In the genomic region with DNA sequence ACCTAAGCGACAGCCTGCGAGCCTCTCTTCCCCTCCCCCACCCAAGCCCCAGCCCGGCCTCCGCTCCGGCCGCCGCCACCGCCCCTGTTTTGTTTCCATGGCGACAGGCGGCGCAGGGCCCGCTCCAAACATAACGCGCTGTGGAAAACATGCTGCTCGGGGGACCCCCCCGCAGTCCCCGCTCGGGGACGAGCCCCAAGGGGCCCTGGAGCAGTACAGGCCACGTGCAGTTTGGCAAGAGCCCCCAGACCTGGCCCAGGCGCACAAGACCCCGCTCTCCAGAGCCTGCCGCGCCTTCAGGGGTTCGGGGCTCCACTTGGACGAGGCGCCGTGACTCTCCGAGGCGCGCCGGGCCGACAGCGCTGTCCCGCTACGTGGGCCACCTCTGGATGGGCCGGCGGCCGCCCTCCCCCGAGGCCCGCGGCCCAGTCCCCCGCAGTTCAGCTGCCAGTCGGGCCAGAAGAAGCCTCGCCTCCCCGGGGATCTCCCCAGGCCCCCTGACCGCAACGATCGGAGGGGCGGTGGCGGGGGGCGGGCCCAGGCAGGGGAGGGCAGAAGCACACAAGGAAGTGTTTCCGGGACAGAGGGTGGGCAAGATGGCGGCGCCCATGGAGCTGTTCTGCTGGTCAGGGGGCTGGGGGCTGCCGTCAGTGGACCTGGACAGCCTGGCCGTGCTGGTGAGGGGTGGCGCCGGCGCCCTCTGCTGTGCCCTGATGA, we compare ENCODE assay signal across 8 cellular contexts. TPM values are rescaled to one million over a fixed set of nuclear protein-coding genes. Genes with fewer than 3 reads are reported as not detected.
DNase-seq lines count a peak whose midpoint lies in the region; ATAC-seq, FAIRE-seq and TF ChIP-seq lines count a peak whose summit lies in the region.

A gene with protein sequence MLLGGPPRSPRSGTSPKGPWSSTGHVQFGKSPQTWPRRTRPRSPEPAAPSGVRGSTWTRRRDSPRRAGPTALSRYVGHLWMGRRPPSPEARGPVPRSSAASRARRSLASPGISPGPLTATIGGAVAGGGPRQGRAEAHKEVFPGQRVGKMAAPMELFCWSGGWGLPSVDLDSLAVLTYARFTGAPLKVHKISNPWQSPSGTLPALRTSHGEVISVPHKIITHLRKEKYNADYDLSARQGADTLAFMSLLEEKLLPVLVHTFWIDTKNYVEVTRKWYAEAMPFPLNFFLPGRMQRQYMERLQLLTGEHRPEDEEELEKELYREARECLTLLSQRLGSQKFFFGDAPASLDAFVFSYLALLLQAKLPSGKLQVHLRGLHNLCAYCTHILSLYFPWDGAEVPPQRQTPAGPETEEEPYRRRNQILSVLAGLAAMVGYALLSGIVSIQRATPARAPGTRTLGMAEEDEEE (plus strand): TSS at position 40 of the 717 bp plus-strand sequence. CDS start 110 bp downstream, at position 150.

- TF ChIP-seq CTCF in Calu3 (IDR thresholded peaks at IDR 0.05; ENCODE audit: unreplicated experiment) = no peak

- peak; percentile 87 for DNase-seq in Calu3
- peak; percentile 70 for DNase-seq in RCC 7860 (ENCODE audit: low spot score)
- DNase-seq in activated T-helper 1 cell treated with Interleukin-2 at 50 U/mL for 16 hours (ENCODE audit: low read depth) = peak; percentile 80
- DNase-seq in fibroblast of gingiva (ENCODE audit: low read depth) = peak; percentile 93
- DNase-seq in naive thymus-derived CD4-positive, alpha-beta T cell = peak; percentile 83 to 91 (median 88)
- DNase-seq in stimulated activated naive B cell treated with anti-CD40 and anti-IgM and Interleukin-4, amounts not matched to agents 10 μg/mL and 1 μg/mL and 100 μg/mL, for 72 hours = peak; percentile 83

- peak within 1 kb of the TSS; percentile 92 for H3K27ac Mint-ChIP-seq in Calu3 (ENCODE audit: unreplicated experiment)
- peak within 1 kb of the TSS; percentile 92 to 99 (median 96) for H3K27ac Mint-ChIP-seq in naive thymus-derived CD4-positive, alpha-beta T cell
- peak within 1 kb of the TSS; percentile 97 for H3K27ac Mint-ChIP-seq in stimulated activated naive B cell treated with anti-CD40 and anti-IgM and Interleukin-4, amounts not matched to agents 10 μg/mL and 1 μg/mL and 100 μg/mL, for 72 hours

- H3K9me3 ChIP-seq in naive thymus-derived CD4-positive, alpha-beta T cell (ENCODE audit: control insufficient read depth in 2 of 3, low read length in 3 of 3) = no peaks in the 10 kb centered on the region

- H3K4me3 ChIP-seq in naive thymus-derived CD4-positive, alpha-beta T cell (ENCODE audit: low read length) = peak within 1 kb of the TSS; percentile 100

- no peak for FAIRE-seq in RCC 7860 (lab: Jason Lieb, UNC)

- H3K9me3 Mint-ChIP-seq in Calu3 (ENCODE audit: low read depth, unreplicated experiment) = no peaks in the 10 kb centered on the region
- H3K9me3 Mint-ChIP-seq in naive thymus-derived CD4-positive, alpha-beta T cell = peaks cover 0 to 1% (median 0%) of the 10 kb centered on the region in 11 donors
- no peaks in the 10 kb centered on the region for H3K9me3 Mint-ChIP-seq in stimulated activated naive B cell treated with anti-CD40 and anti-IgM and Interleukin-4, amounts not matched to agents 10 μg/mL and 1 μg/mL and 100 μg/mL, for 72 hours

- TF ChIP-seq EP300 in Ishikawa (IDR thresholded peaks at IDR 0.05; ENCODE audit: borderline replicate concordance) = peak; percentile 7; the same call in 1 of the 2 replicates

- H3K36me3 Mint-ChIP-seq in Calu3 (ENCODE audit: insufficient read depth, unreplicated experiment) = peaks cover 25% of the 10 kb centered on the region
- peaks cover 0 to 4% (median 0%) of the 10 kb centered on the region in 5 donors for H3K36me3 Mint-ChIP-seq in naive thymus-derived CD4-positive, alpha-beta T cell
- peaks cover 2 to 9% of the 10 kb centered on the region in 2 donors for H3K36me3 Mint-ChIP-seq in stimulated activated naive B cell treated with anti-CD40 and anti-IgM and Interleukin-4, amounts not matched to agents 10 μg/mL and 1 μg/mL and 100 μg/mL, for 72 hours

- H3K27ac ChIP-seq in naive thymus-derived CD4-positive, alpha-beta T cell (ENCODE audit: low read depth, low read length) = peak within 1 kb of the TSS; percentile 100

- BruUV-seq in Calu3 (replicated peaks; lab: Mats Ljungman, UMichigan) = no TSS peak

- H3K4me1 ChIP-seq in naive thymus-derived CD4-positive, alpha-beta T cell (ENCODE audit: control insufficient read depth in 2 of 2, insufficient read depth in 2 of 2, low read length in 2 of 2) = peaks cover 20 to 21% of the 10 kb centered on the region in 2 donors

- H3K27me3 ChIP-seq in naive thymus-derived CD4-positive, alpha-beta T cell (ENCODE audit: control insufficient read depth in 2 of 2, insufficient read depth in 2 of 2, low read length in 2 of 2) = no peaks in the 10 kb centered on the region

- H3K4me1 Mint-ChIP-seq in Calu3 (ENCODE audit: low read depth, unreplicated experiment) = peaks cover 30% of the 10 kb centered on the region
- H3K4me1 Mint-ChIP-seq in naive thymus-derived CD4-positive, alpha-beta T cell = peaks cover 19 to 30% (median 24%) of the 10 kb centered on the region in 7 donors
- peaks cover 21 to 31% of the 10 kb centered on the region in 2 donors for H3K4me1 Mint-ChIP-seq in stimulated activated naive B cell treated with anti-CD40 and anti-IgM and Interleukin-4, amounts not matched to agents 10 μg/mL and 1 μg/mL and 100 μg/mL, for 72 hours

- TF ChIP-seq RAD21 in Ishikawa (IDR thresholded peaks at IDR 0.05; ENCODE audit: low read depth) = no peak

- peak; percentile 73 for ATAC-seq in GM21423 (IDR thresholded peaks at IDR 0.05; ENCODE audit: unreplicated experiment)
- ATAC-seq in naive thymus-derived CD4-positive, alpha-beta T cell = peak; percentile 89
- ATAC-seq in stimulated activated naive B cell treated with anti-CD40 and anti-IgM and Interleukin-4, amounts not matched to agents 10 μg/mL and 1 μg/mL and 100 μg/mL, for 72 hours (replicated peaks) = peak; percentile 82 to 87

- CTCF ChIA-PET in Calu3 (lab: Charles Lee) = interaction anchor here (0.7 to 1.5 kb wide), 6 partner anchors 15 to 42 kb away, joined by 3 to 10 read pairs (median 4); a partner anchor contains a TSS
- CTCF ChIA-PET in naive thymus-derived CD4-positive, alpha-beta T cell (lab: Charles Lee) = interaction anchor here (0.6 to 7.4 kb wide), 9 partner anchors 15 to 1424 kb away, joined by 3 to 86 read pairs (median 4); a partner anchor contains a TSS

- POLR2A ChIA-PET in naive thymus-derived CD4-positive, alpha-beta T cell (lab: Charles Lee) = interaction anchor here (0.6 to 5.3 kb wide), 11 partner anchors 10 to 996 kb away, joined by 3 to 63 read pairs (median 5); no protein-coding TSS in a partner anchor

- H3K4me3 Mint-ChIP-seq in Calu3 (ENCODE audit: low read depth, unreplicated experiment) = peak within 1 kb of the TSS; percentile 98
- peak within 1 kb of the TSS; percentile 81 to 92 (median 88) for H3K4me3 Mint-ChIP-seq in naive thymus-derived CD4-positive, alpha-beta T cell
- peak within 1 kb of the TSS; percentile 94 to 99 for H3K4me3 Mint-ChIP-seq in stimulated activated naive B cell treated with anti-CD40 and anti-IgM and Interleukin-4, amounts not matched to agents 10 μg/mL and 1 μg/mL and 100 μg/mL, for 72 hours

- peaks cover 0 to 19% (median 0%) of the 10 kb centered on the region in 3 experiments for H3K36me3 ChIP-seq in naive thymus-derived CD4-positive, alpha-beta T cell (ENCODE audit: control insufficient read depth in 2 of 3, insufficient read depth in 3 of 3, low read length in 3 of 3)

- no peaks in the 10 kb centered on the region for H3K27me3 Mint-ChIP-seq in Calu3 (ENCODE audit: unreplicated experiment)
- H3K27me3 Mint-ChIP-seq in naive thymus-derived CD4-positive, alpha-beta T cell = no peaks in the 10 kb centered on the region
- H3K27me3 Mint-ChIP-seq in stimulated activated naive B cell treated with anti-CD40 and anti-IgM and Interleukin-4, amounts not matched to agents 10 μg/mL and 1 μg/mL and 100 μg/mL, for 72 hours = no peaks in the 10 kb centered on the region

- intact Hi-C loops in Calu3 (cut with micrococcal nuclease; ENCODE audit: unreplicated experiment) = no loop called here
- intact Hi-C loops in naive thymus-derived CD4-positive, alpha-beta T cell (cut with micrococcal nuclease) = loop anchor here (1.0 to 5.0 kb wide), 8 partner anchors 10 to 64 kb away; a partner anchor contains a TSS

TF ChIP-seq in Ishikawa, 13 proteins besides CTCF, POLR2A, EP300 and RAD21 (continues in another document):
- TF ChIP-seq ZBTB7A (IDR thresholded peaks at IDR 0.05; ENCODE audit: low read depth) (peak; percentile 88), TAF1 (IDR thresholded peaks at IDR 0.05; ENCODE audit: low read depth) (peak; percentile 74), FOXM1 (IDR thresholded peaks at IDR 0.05; ENCODE audit: borderline replicate concordance, low read depth) (no peak), TCF12 (IDR thresholded peaks at IDR 0.05; ENCODE audit: low read depth) (0 out of 2 replicates have a peak, but pooled peaks have one; percentile 34), EGR1 (IDR thresholded peaks at IDR 0.05) (no peak), TEAD4 (IDR thresholded peaks at IDR 0.05) (no peak), YY1 (IDR thresholded peaks at IDR 0.05; ENCODE audit: low read depth) (peak; percentile 97), NFIC (IDR thresholded peaks at IDR 0.05) (no peak), CREB1 (IDR thresholded peaks at IDR 0.05; ENCODE audit: low read depth) (no peak)
- TF ChIP-seq, protein P1, sequence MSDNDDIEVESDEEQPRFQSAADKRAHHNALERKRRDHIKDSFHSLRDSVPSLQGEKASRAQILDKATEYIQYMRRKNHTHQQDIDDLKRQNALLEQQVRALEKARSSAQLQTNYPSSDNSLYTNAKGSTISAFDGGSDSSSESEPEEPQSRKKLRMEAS (IDR thresholded peaks at IDR 0.05) = peak; percentile 55; the same call in 1 of the 2 replicates
- TF ChIP-seq, protein P2, sequence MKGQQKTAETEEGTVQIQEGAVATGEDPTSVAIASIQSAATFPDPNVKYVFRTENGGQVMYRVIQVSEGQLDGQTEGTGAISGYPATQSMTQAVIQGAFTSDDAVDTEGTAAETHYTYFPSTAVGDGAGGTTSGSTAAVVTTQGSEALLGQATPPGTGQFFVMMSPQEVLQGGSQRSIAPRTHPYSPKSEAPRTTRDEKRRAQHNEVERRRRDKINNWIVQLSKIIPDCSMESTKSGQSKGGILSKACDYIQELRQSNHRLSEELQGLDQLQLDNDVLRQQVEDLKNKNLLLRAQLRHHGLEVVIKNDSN (IDR thresholded peaks at IDR 0.05) = no peak

RNA-seq across cellular contexts. Expression of the gene that starts here (rescaled TPM):
- total RNA-seq in Calu3 (2022) = 58.9 and 60.0 TPM in 2 replicates
- 10 to 100 TPM; 19.5 to 40.8 (median 22.0) TPM for total RNA-seq in naive thymus-derived CD4-positive, alpha-beta T cell
- 10 to 100 TPM; 48.9 to 49.9 TPM for polyA plus RNA-seq in naive thymus-derived CD4-positive, alpha-beta T cell

Comparison
In these comparisons a context has a peak if more than half of its experiments do, and no peak if none do; other contexts are left out.
1. Peak in every context shown above with its lines: DNase-seq, ATAC-seq, H3K4me3 ChIP-seq and H3K27ac ChIP-seq.